In the genomic region with DNA sequence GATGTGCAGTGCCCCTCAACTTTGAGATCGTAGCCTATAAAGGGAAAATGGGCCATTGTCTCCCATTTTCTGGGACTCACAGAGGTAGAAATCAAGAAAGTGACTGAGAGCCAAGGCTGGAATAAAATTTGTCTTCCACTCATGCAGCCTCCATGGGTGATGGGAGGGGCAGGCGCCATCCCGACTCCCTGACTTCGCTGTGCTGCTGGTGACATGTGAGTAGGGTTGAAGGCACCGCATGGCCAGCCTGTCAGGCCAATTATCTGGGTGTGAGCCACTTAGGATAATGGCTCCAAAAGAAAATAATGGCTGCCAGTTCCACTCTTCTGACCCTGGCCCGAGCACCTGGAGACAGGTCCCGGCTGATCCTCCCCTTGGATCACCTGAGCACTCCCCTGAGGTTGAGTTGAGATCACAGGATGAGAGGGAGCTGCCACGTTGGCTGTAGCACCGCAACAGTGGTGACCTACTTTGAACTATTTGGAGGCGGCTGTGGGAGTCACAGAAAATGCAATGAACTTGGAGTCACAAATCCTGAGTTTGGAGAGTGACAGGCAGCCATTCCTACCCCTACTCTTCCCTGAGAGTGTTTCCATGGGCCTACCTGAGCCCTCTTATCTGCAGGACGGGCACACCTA, we compare ENCODE assay signal across 1 cellular context.
TF ChIP-seq lines count a peak whose summit lies in the region.

No MANE protein-coding gene starts in this region.

TF ChIP-seq in K562, 482 proteins besides CTCF, POLR2A, EP300 and RAD21:
- TF ChIP-seq ZNF133 (CRISPR knock-in tag; IDR thresholded peaks at IDR 0.05) (no peak), ZNF75A (CRISPR knock-in tag; IDR thresholded peaks at IDR 0.05) (no peak), XRCC4 (IDR thresholded peaks at IDR 0.05; ENCODE audit: extremely low read depth, insufficient read depth, insufficient read length) (no peak), PCBP2 (IDR thresholded peaks at IDR 0.05; ENCODE audit: low read depth, low read length, poor library complexity, severe bottlenecking) (no peak), EHMT2 (IDR thresholded peaks at IDR 0.05) (no peak), ZNF12 (CRISPR knock-in tag; IDR thresholded peaks at IDR 0.05) (no peak), ZNF24 (IDR thresholded peaks at IDR 0.05) (no peak)
- TF ChIP-seq, protein P1, sequence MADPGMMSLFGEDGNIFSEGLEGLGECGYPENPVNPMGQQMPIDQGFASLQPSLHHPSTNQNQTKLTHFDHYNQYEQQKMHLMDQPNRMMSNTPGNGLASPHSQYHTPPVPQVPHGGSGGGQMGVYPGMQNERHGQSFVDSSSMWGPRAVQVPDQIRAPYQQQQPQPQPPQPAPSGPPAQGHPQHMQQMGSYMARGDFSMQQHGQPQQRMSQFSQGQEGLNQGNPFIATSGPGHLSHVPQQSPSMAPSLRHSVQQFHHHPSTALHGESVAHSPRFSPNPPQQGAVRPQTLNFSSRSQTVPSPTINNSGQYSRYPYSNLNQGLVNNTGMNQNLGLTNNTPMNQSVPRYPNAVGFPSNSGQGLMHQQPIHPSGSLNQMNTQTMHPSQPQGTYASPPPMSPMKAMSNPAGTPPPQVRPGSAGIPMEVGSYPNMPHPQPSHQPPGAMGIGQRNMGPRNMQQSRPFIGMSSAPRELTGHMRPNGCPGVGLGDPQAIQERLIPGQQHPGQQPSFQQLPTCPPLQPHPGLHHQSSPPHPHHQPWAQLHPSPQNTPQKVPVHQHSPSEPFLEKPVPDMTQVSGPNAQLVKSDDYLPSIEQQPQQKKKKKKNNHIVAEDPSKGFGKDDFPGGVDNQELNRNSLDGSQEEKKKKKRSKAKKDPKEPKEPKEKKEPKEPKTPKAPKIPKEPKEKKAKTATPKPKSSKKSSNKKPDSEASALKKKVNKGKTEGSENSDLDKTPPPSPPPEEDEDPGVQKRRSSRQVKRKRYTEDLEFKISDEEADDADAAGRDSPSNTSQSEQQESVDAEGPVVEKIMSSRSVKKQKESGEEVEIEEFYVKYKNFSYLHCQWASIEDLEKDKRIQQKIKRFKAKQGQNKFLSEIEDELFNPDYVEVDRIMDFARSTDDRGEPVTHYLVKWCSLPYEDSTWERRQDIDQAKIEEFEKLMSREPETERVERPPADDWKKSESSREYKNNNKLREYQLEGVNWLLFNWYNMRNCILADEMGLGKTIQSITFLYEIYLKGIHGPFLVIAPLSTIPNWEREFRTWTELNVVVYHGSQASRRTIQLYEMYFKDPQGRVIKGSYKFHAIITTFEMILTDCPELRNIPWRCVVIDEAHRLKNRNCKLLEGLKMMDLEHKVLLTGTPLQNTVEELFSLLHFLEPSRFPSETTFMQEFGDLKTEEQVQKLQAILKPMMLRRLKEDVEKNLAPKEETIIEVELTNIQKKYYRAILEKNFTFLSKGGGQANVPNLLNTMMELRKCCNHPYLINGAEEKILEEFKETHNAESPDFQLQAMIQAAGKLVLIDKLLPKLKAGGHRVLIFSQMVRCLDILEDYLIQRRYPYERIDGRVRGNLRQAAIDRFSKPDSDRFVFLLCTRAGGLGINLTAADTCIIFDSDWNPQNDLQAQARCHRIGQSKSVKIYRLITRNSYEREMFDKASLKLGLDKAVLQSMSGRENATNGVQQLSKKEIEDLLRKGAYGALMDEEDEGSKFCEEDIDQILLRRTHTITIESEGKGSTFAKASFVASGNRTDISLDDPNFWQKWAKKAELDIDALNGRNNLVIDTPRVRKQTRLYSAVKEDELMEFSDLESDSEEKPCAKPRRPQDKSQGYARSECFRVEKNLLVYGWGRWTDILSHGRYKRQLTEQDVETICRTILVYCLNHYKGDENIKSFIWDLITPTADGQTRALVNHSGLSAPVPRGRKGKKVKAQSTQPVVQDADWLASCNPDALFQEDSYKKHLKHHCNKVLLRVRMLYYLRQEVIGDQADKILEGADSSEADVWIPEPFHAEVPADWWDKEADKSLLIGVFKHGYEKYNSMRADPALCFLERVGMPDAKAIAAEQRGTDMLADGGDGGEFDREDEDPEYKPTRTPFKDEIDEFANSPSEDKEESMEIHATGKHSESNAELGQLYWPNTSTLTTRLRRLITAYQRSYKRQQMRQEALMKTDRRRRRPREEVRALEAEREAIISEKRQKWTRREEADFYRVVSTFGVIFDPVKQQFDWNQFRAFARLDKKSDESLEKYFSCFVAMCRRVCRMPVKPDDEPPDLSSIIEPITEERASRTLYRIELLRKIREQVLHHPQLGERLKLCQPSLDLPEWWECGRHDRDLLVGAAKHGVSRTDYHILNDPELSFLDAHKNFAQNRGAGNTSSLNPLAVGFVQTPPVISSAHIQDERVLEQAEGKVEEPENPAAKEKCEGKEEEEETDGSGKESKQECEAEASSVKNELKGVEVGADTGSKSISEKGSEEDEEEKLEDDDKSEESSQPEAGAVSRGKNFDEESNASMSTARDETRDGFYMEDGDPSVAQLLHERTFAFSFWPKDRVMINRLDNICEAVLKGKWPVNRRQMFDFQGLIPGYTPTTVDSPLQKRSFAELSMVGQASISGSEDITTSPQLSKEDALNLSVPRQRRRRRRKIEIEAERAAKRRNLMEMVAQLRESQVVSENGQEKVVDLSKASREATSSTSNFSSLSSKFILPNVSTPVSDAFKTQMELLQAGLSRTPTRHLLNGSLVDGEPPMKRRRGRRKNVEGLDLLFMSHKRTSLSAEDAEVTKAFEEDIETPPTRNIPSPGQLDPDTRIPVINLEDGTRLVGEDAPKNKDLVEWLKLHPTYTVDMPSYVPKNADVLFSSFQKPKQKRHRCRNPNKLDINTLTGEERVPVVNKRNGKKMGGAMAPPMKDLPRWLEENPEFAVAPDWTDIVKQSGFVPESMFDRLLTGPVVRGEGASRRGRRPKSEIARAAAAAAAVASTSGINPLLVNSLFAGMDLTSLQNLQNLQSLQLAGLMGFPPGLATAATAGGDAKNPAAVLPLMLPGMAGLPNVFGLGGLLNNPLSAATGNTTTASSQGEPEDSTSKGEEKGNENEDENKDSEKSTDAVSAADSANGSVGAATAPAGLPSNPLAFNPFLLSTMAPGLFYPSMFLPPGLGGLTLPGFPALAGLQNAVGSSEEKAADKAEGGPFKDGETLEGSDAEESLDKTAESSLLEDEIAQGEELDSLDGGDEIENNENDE (IDR thresholded peaks at IDR 0.05; ENCODE audit: low read depth, low read length), result no peak
- TF ChIP-seq, protein P2, sequence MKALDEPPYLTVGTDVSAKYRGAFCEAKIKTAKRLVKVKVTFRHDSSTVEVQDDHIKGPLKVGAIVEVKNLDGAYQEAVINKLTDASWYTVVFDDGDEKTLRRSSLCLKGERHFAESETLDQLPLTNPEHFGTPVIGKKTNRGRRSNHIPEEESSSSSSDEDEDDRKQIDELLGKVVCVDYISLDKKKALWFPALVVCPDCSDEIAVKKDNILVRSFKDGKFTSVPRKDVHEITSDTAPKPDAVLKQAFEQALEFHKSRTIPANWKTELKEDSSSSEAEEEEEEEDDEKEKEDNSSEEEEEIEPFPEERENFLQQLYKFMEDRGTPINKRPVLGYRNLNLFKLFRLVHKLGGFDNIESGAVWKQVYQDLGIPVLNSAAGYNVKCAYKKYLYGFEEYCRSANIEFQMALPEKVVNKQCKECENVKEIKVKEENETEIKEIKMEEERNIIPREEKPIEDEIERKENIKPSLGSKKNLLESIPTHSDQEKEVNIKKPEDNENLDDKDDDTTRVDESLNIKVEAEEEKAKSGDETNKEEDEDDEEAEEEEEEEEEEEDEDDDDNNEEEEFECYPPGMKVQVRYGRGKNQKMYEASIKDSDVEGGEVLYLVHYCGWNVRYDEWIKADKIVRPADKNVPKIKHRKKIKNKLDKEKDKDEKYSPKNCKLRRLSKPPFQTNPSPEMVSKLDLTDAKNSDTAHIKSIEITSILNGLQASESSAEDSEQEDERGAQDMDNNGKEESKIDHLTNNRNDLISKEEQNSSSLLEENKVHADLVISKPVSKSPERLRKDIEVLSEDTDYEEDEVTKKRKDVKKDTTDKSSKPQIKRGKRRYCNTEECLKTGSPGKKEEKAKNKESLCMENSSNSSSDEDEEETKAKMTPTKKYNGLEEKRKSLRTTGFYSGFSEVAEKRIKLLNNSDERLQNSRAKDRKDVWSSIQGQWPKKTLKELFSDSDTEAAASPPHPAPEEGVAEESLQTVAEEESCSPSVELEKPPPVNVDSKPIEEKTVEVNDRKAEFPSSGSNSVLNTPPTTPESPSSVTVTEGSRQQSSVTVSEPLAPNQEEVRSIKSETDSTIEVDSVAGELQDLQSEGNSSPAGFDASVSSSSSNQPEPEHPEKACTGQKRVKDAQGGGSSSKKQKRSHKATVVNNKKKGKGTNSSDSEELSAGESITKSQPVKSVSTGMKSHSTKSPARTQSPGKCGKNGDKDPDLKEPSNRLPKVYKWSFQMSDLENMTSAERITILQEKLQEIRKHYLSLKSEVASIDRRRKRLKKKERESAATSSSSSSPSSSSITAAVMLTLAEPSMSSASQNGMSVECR (CRISPR knock-in tag; IDR thresholded peaks at IDR 0.05), result no peak
- TF ChIP-seq, protein P3, sequence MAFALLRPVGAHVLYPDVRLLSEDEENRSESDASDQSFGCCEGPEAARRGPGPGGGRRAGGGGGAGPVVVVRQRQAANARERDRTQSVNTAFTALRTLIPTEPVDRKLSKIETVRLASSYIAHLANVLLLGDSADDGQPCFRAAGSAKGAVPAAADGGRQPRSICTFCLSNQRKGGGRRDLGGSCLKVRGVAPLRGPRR (CRISPR knock-in tag; IDR thresholded peaks at IDR 0.05), result no peak
- TF ChIP-seq, protein P4, sequence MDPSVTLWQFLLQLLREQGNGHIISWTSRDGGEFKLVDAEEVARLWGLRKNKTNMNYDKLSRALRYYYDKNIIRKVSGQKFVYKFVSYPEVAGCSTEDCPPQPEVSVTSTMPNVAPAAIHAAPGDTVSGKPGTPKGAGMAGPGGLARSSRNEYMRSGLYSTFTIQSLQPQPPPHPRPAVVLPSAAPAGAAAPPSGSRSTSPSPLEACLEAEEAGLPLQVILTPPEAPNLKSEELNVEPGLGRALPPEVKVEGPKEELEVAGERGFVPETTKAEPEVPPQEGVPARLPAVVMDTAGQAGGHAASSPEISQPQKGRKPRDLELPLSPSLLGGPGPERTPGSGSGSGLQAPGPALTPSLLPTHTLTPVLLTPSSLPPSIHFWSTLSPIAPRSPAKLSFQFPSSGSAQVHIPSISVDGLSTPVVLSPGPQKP (CRISPR knock-in tag; IDR thresholded peaks at IDR 0.05), result no peak
- TF ChIP-seq, protein P5, sequence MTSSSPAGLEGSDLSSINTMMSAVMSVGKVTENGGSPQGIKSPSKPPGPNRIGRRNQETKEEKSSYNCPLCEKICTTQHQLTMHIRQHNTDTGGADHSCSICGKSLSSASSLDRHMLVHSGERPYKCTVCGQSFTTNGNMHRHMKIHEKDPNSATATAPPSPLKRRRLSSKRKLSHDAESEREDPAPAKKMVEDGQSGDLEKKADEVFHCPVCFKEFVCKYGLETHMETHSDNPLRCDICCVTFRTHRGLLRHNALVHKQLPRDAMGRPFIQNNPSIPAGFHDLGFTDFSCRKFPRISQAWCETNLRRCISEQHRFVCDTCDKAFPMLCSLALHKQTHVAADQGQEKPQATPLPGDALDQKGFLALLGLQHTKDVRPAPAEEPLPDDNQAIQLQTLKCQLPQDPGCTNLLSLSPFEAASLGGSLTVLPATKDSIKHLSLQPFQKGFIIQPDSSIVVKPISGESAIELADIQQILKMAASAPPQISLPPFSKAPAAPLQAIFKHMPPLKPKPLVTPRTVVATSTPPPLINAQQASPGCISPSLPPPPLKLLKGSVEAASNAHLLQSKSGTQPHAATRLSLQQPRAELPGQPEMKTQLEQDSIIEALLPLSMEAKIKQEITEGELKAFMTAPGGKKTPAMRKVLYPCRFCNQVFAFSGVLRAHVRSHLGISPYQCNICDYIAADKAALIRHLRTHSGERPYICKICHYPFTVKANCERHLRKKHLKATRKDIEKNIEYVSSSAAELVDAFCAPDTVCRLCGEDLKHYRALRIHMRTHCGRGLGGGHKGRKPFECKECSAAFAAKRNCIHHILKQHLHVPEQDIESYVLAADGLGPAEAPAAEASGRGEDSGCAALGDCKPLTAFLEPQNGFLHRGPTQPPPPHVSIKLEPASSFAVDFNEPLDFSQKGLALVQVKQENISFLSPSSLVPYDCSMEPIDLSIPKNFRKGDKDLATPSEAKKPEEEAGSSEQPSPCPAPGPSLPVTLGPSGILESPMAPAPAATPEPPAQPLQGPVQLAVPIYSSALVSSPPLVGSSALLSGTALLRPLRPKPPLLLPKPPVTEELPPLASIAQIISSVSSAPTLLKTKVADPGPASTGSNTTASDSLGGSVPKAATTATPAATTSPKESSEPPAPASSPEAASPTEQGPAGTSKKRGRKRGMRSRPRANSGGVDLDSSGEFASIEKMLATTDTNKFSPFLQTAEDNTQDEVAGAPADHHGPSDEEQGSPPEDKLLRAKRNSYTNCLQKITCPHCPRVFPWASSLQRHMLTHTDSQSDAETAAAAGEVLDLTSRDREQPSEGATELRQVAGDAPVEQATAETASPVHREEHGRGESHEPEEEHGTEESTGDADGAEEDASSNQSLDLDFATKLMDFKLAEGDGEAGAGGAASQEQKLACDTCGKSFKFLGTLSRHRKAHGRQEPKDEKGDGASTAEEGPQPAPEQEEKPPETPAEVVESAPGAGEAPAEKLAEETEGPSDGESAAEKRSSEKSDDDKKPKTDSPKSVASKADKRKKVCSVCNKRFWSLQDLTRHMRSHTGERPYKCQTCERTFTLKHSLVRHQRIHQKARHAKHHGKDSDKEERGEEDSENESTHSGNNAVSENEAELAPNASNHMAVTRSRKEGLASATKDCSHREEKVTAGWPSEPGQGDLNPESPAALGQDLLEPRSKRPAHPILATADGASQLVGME (CRISPR knock-in tag; IDR thresholded peaks at IDR 0.05), result no peak
